In the genomic region with DNA sequence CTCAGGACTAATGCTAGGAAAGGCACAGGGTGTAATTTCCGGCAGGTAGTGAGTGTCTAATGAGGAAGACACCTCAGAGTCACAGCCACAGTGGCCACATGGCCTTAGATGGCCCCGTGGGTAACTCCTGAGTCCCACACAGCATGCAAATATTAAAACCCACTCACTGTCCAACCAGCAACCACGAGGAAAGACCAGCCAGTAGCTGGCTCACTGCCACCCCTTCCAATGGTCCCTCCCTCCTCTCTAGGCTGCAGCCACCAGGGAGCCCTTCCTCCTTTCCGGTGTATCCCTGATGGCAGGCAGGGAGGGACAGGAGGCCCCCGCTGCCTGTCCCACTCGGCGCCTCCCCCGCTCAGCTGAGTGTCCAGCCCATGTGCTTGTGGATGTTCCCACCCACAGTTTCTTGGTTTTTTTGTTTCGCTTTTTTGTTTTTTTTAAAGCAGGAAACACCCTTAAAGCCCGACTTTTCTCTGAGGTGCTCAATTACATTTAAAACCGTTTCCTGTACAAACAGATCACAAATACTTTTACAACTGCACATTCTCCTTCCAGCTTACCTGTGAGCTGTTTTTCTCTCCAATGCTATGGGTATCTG, we compare ENCODE assay signal across 9 cellular contexts. TPM values are rescaled to one million over a fixed set of nuclear protein-coding genes. Genes with fewer than 3 reads are reported as not detected.
A peak's percentile ranks its signal among the peaks of the same experiment; 100 is the strongest.
DNase-seq lines count a peak whose midpoint lies in the region; ATAC-seq and TF ChIP-seq lines count a peak whose summit lies in the region.
"Had no signal": no experiment of that assay in that cellular context is flagged by ENCODE, and none has a peak within 500 bp of the region (broad histone marks: within the 10 kb centered on the region; RNA-seq: fewer than 3 reads in every experiment).

No MANE protein-coding gene starts in this region.

- H3K27ac Mint-ChIP-seq in WTC11 (peak overlapping the region; percentile 83; the same call in 1 of the 2 replicates), Calu3 (ENCODE audit: unreplicated experiment) (no peak overlapping the region)

- intact Hi-C loops in Calu3 (cut with micrococcal nuclease; ENCODE audit: unreplicated experiment): no loop called here

- no peaks in the 10 kb centered on the region for H3K9me3 ChIP-seq in GM23248 (ENCODE audit: low read depth)

- no peak overlapping the region for H3K27ac ChIP-seq in GM23248

- peaks cover 58% of the 10 kb centered on the region for H3K36me3 ChIP-seq in GM23248 (ENCODE audit: low read depth)

- H3K79me2 ChIP-seq in GM23248 (ENCODE audit: insufficient read depth): peaks cover 99% of the 10 kb centered on the region

- H3K4me2 ChIP-seq in GM23248 (ENCODE audit: unreplicated experiment): no peak overlapping the region

- peak; percentile 53 for ATAC-seq in GM21360 (IDR thresholded peaks at IDR 0.05; ENCODE audit: unreplicated experiment)
- peak; percentile 49; the same call in 1 of the 2 replicates for ATAC-seq in WTC11

- no peaks in the 10 kb centered on the region for H3K4me1 ChIP-seq in GM23248 (ENCODE audit: insufficient read depth)

- no peaks in the 10 kb centered on the region for H3K27me3 ChIP-seq in GM23248 (replicated peaks; ENCODE audit: insufficient read depth)

- peaks cover 69% of the 10 kb centered on the region for H3K36me3 Mint-ChIP-seq in WTC11
- peaks cover 19% of the 10 kb centered on the region for H3K36me3 Mint-ChIP-seq in Calu3 (ENCODE audit: insufficient read depth, unreplicated experiment)

- no TSS peak for BruUV-seq in Calu3 (replicated peaks; lab: Mats Ljungman, UMichigan)

- H3K9me3 Mint-ChIP-seq in WTC11: no peaks in the 10 kb centered on the region
- H3K9me3 Mint-ChIP-seq in Calu3 (ENCODE audit: low read depth, unreplicated experiment): no peaks in the 10 kb centered on the region
- H3K9me3 Mint-ChIP-seq: naive B cell had no signal

- no peak overlapping the region for H2AFZ ChIP-seq in GM23248

- CTCF ChIA-PET in WTC11 (lab: Charles Lee) (interaction anchor here (0.8 to 3.1 kb wide), 6 partner anchors 9 to 87 kb away, joined by 3 to 21 read pairs (median 3); a partner anchor contains a TSS), Calu3 (lab: Charles Lee) (no interaction called here)

- no peak overlapping the region for H3K4me3 ChIP-seq in GM23248

- no peaks in the 10 kb centered on the region for H3K9me2 ChIP-seq in GM23248 (ENCODE audit: insufficient read depth)

- peaks cover 33% of the 10 kb centered on the region for H3F3A ChIP-seq in GM23248 (ENCODE audit: insufficient read depth)

- in situ Hi-C loops in GM23248 (cut with MboI): no loop called here

- H4K20me1 ChIP-seq in GM23248 (ENCODE audit: insufficient read depth): peaks cover 51% of the 10 kb centered on the region

- H3K9ac ChIP-seq in GM23248: no peak overlapping the region

- H3K4me3 Mint-ChIP-seq in WTC11: no peak overlapping the region
- no peak overlapping the region for H3K4me3 Mint-ChIP-seq in Calu3 (ENCODE audit: low read depth, unreplicated experiment)

- H3K27me3 Mint-ChIP-seq in WTC11 (ENCODE audit: low read depth) (no peaks in the 10 kb centered on the region), Calu3 (ENCODE audit: unreplicated experiment) (no peaks in the 10 kb centered on the region)
- H3K27me3 Mint-ChIP-seq: naive B cell had no signal

- DNase-seq in WTC11 (ENCODE audit: low spot score): no peak
- DNase-seq in foreskin melanocyte: peak; percentile 48
- peak; percentile 40 to 41 for DNase-seq in stimulated activated CD4-positive, alpha-beta T cell treated with anti-CD3 and anti-CD28 coated beads, Interleukin-2, amount 100 ng/mL, for 24 hours
- no peak for DNase-seq in SHP77 treated with DMSO at 0.1 percent for 48 hours (lab: John Stamatoyannopoulos, UW)
- no peak for DNase-seq in GM23248
- no peak for DNase-seq in NOMO-1 treated with DMSO at 0.1 percent for 48 hours (lab: John Stamatoyannopoulos, UW; ENCODE audit: unreplicated experiment)
- no peak for DNase-seq in Calu3
- DNase-seq: naive B cell had no signal

- H3K4me1 Mint-ChIP-seq in WTC11: peaks cover 36% of the 10 kb centered on the region
- no peaks in the 10 kb centered on the region for H3K4me1 Mint-ChIP-seq in Calu3 (ENCODE audit: low read depth, unreplicated experiment)

- POLR2A ChIA-PET in WTC11 (lab: Charles Lee): interaction anchor here (0.6 to 1.3 kb wide), 2 partner anchors 8 to 50 kb away, joined by 4 to 7 read pairs; no protein-coding TSS in a partner anchor

- WGBS in GM23248 (ENCODE audit: low coverage in 1 of 2, low lambda C conversion rate in 2 of 2, missing lambda C conversion rate in 2 of 2), 2 experiments: 71 to 74% methylated on average over 11 of the region's 11 CpGs

- TF ChIP-seq CTCF in WTC11 (IDR thresholded peaks at IDR 0.05): no peak
- no peak for TF ChIP-seq CTCF in Calu3 (IDR thresholded peaks at IDR 0.05; ENCODE audit: unreplicated experiment)

TF ChIP-seq in WTC11, 78 proteins besides CTCF, POLR2A, EP300 and RAD21:
- no peak for TF ChIP-seq RORB (CRISPR knock-in tag; IDR thresholded peaks at IDR 0.05)
- no peak for TF ChIP-seq CREM (CRISPR knock-in tag; IDR thresholded peaks at IDR 0.05)
- TF ChIP-seq, protein P1, sequence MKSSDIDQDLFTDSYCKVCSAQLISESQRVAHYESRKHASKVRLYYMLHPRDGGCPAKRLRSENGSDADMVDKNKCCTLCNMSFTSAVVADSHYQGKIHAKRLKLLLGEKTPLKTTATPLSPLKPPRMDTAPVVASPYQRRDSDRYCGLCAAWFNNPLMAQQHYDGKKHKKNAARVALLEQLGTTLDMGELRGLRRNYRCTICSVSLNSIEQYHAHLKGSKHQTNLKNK (CRISPR knock-in tag; IDR thresholded peaks at IDR 0.05): no peak
- TF ChIP-seq IRF2 (CRISPR knock-in tag; IDR thresholded peaks at IDR 0.05; ENCODE audit: borderline replicate concordance, low read depth): no peak
- TF ChIP-seq ZNF423 (CRISPR knock-in tag; IDR thresholded peaks at IDR 0.05): no peak
- no peak for TF ChIP-seq SP1 (CRISPR knock-in tag; conservative IDR thresholded peaks at IDR 0.05)
- no peak for TF ChIP-seq TEAD1 (CRISPR knock-in tag; IDR thresholded peaks at IDR 0.05)
- no peak for TF ChIP-seq MYBL2 (CRISPR knock-in tag; IDR thresholded peaks at IDR 0.05)
- TF ChIP-seq, protein P2, sequence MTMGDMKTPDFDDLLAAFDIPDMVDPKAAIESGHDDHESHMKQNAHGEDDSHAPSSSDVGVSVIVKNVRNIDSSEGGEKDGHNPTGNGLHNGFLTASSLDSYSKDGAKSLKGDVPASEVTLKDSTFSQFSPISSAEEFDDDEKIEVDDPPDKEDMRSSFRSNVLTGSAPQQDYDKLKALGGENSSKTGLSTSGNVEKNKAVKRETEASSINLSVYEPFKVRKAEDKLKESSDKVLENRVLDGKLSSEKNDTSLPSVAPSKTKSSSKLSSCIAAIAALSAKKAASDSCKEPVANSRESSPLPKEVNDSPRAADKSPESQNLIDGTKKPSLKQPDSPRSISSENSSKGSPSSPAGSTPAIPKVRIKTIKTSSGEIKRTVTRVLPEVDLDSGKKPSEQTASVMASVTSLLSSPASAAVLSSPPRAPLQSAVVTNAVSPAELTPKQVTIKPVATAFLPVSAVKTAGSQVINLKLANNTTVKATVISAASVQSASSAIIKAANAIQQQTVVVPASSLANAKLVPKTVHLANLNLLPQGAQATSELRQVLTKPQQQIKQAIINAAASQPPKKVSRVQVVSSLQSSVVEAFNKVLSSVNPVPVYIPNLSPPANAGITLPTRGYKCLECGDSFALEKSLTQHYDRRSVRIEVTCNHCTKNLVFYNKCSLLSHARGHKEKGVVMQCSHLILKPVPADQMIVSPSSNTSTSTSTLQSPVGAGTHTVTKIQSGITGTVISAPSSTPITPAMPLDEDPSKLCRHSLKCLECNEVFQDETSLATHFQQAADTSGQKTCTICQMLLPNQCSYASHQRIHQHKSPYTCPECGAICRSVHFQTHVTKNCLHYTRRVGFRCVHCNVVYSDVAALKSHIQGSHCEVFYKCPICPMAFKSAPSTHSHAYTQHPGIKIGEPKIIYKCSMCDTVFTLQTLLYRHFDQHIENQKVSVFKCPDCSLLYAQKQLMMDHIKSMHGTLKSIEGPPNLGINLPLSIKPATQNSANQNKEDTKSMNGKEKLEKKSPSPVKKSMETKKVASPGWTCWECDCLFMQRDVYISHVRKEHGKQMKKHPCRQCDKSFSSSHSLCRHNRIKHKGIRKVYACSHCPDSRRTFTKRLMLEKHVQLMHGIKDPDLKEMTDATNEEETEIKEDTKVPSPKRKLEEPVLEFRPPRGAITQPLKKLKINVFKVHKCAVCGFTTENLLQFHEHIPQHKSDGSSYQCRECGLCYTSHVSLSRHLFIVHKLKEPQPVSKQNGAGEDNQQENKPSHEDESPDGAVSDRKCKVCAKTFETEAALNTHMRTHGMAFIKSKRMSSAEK (CRISPR knock-in tag; IDR thresholded peaks at IDR 0.05; ENCODE audit: borderline replicate concordance): no peak

RNA-seq across cellular contexts. Expression of a gene that starts 9.2 kb away (rescaled TPM):
- 113 to 203 TPM (median 189 TPM) in 3 replicates for total RNA-seq in WTC11 (2021)
- 283 and 423 TPM in 2 replicates for total RNA-seq in GM23248 (2014; rRNA removed; shearing (Covaris generic))
- polyA plus RNA-seq in GM23248 (2016; fragmentation: Nextera tagmentation; extraction: Ambion mirVana): 370 and 384 TPM in 2 replicates
- 7.9 and 8.7 TPM in 2 replicates for total RNA-seq in Calu3 (2022)

Comparison
In these comparisons a context has a peak if more than half of its experiments do, and no peak if none do; other contexts are left out.
1. DNase-seq: peak in foreskin melanocyte (single experiment) and stimulated activated CD4-positive, alpha-beta T cell treated with anti-CD3 and anti-CD28 coated beads, Interleukin-2, amount 100 ng/mL, for 24 hours (2 of 2); none in WTC11 (single experiment), SHP77 treated with DMSO at 0.1 percent for 48 hours (single experiment), GM23248 (single experiment), NOMO-1 treated with DMSO at 0.1 percent for 48 hours (single experiment) and Calu3 (single experiment).
2. RNA of a gene that starts 9.2 kb away (total RNA-seq): 283 to 423 TPM in GM23248 and 113 to 203 TPM in WTC11; 7.9 to 8.7 TPM in Calu3; every median in the first group is over 10 times any median in the second.